21 cellular contexts compared by ENCODE assay signal in genomic region chrX:132834741-132835140, GRCh38.
"Had no signal": no experiment of that assay in that cellular context is flagged by ENCODE, and none has a peak within 500 bp of the region (broad histone marks: within the 10 kb centered on the region; RNA-seq: fewer than 3 reads in every experiment).

No MANE protein-coding gene starts in this region.

- ATAC-seq: K562, Panc1, PC-3, T-cell had no signal

- FAIRE-seq: K562 had no signal

- H3K4me3 ChIP-seq: K562 had no signal

- DNase-seq: Kasumi-1, MM.1S, NCI-H1092 treated with DMSO at 0.1 percent for 48 hours, NCI-H1417 treated with DMSO at 0.1 percent for 48 hours, NCI-H146, NCI-H1694 treated with DMSO at 0.1 percent for 48 hours, NCI-H1930, NCI-H2081, NCI-H2227 treated with DMSO at 0.1 percent for 48 hours, NCI-H510A, NCI-H524 treated with DMSO at 0.1 percent for 48 hours, NCI-H774, PC-3, SHP77, SK-N-SH, SW 1271, T-cell had no signal

- H3K27ac ChIP-seq: KMS-11, RWPE1 had no signal

- H3K4me2 ChIP-seq: KMS-11, SK-N-SH had no signal

- H3K9me3 ChIP-seq: SK-N-SH had no signal

- H3K9ac ChIP-seq: KMS-11, SK-N-SH had no signal
